9 cellular contexts compared by ENCODE assay signal in genomic region chr17:67243284-67243683, GRCh38. TPM values are rescaled to one million over a fixed set of nuclear protein-coding genes. Genes with fewer than 3 reads are reported as not detected.
DNase-seq lines count a peak whose midpoint lies in the region; FAIRE-seq and TF ChIP-seq lines count a peak whose summit lies in the region.
"Had no signal": no experiment of that assay in that cellular context is flagged by ENCODE, and none has a peak within 500 bp of the region (broad histone marks: within the 10 kb centered on the region; RNA-seq: fewer than 3 reads in every experiment).

No MANE protein-coding gene starts in this region.

- H3K4me3 ChIP-seq in GM08714 (ENCODE audit: low read length) (peak overlapping the region; percentile 94; the same call in 1 of the 2 replicates), OCI-LY1 (ENCODE audit: low read depth, low read length, poor library complexity, severe bottlenecking) (peak overlapping the region; percentile 99), H1 (ENCODE audit: extremely low read depth in 1 of 4, insufficient read depth in 2 of 4, low read depth in 3 of 4, low read length in 4 of 4) (peak overlapping the region in 1 of 4 experiments; percentile 96; a peak in 2 of 8 replicates), neuron (ENCODE audit: low read length) (peak overlapping the region; percentile 71), thyroid gland (replicated peaks in 1 of 3) (no peak overlapping the region)

- H2AK5ac ChIP-seq in H1 (ENCODE audit: low read depth, low read length) = no peak overlapping the region

- no peak overlapping the region for H2BK120ac ChIP-seq in H1 (replicated peaks; ENCODE audit: low read depth, low read length)

- H2BK15ac ChIP-seq in H1 (ENCODE audit: low read length) = no peak overlapping the region

- no peak overlapping the region for H3K14ac ChIP-seq in H1 (ENCODE audit: insufficient read length)

- TF ChIP-seq POLR2A in H1 (IDR thresholded peaks at IDR 0.05; ENCODE audit: control extremely low read depth in 1 of 2, low read depth in 2 of 2, low read length in 2 of 2) (no peak), thyroid gland (IDR thresholded peaks at IDR 0.05) (no peak)

- DNase-seq in H1 (ENCODE audit: low read depth in 1 of 2, low spot score in 2 of 2) (no peak), thyroid gland (no peak), putamen (ENCODE audit: low spot score) (no peak), SHP77 (lab: John Stamatoyannopoulos, UW) (no peak)
- DNase-seq in effector CD4-positive, alpha-beta T cell = no peak
- DNase-seq: NCI-H1417 had no signal

- no peak overlapping the region for H4K8ac ChIP-seq in H1 (ENCODE audit: extremely low read depth, insufficient read depth, low read length)

- H3K79me1 ChIP-seq in H1 (ENCODE audit: low read depth, low read length) = no peaks in the 10 kb centered on the region

- H3K9me3 ChIP-seq in OCI-LY1 (ENCODE audit: low read length) (no peaks in the 10 kb centered on the region), H1 (ENCODE audit: insufficient read depth in 2 of 2, low read depth in 1 of 2, low read length in 1 of 2) (no peaks in the 10 kb centered on the region), neuron (ENCODE audit: low read length) (no peaks in the 10 kb centered on the region), thyroid gland (no peaks in the 10 kb centered on the region)

- H3K18ac ChIP-seq in H1 (ENCODE audit: extremely low read depth, low read length) = no peak overlapping the region

- H4K20me1 ChIP-seq in OCI-LY1 (ENCODE audit: insufficient read depth, low read length) (no peaks in the 10 kb centered on the region), H1 (replicated peaks in 1 of 2; ENCODE audit: control insufficient read depth in 1 of 2, insufficient read depth in 2 of 2, low read length in 2 of 2) (no peaks in the 10 kb centered on the region)

- TF ChIP-seq CTCF in OCI-LY1 (IDR thresholded peaks at IDR 0.05; ENCODE audit: low read length) (no peak), H1 (IDR thresholded peaks at IDR 0.05; ENCODE audit: control extremely low read depth in 1 of 3, insufficient read depth in 1 of 3, low read depth in 1 of 3, low read length in 3 of 3) (no peak), thyroid gland (IDR thresholded peaks at IDR 0.05) (no peak)

- H3F3A ChIP-seq in OCI-LY1 (ENCODE audit: insufficient read depth, low read length) = no peaks in the 10 kb centered on the region

- H3K4ac ChIP-seq in H1 (replicated peaks; ENCODE audit: insufficient read length, low read depth, low read length) = no peak overlapping the region

- no peak overlapping the region for H3K23ac ChIP-seq in H1 (ENCODE audit: insufficient read length)

- H3K79me2 ChIP-seq in OCI-LY1 (ENCODE audit: insufficient read depth, low read length) = peaks cover 57% of the 10 kb centered on the region
- peaks cover 0 to 38% of the 10 kb centered on the region in 2 experiments; a peak in 2 of 4 replicates for H3K79me2 ChIP-seq in H1 (ENCODE audit: control insufficient read depth in 1 of 2, insufficient read depth in 2 of 2, low read length in 2 of 2)

- H3K4me2 ChIP-seq in OCI-LY1 (ENCODE audit: low read length) (peak overlapping the region; percentile 79), H1 (ENCODE audit: insufficient read depth in 1 of 2, low read depth in 2 of 2, low read length in 2 of 2) (peak overlapping the region; percentile 78 to 86; a peak in 2 of 4 replicates)

- FAIRE-seq in H1 (lab: Jason Lieb, UNC) = no peak

- H3K27me3 ChIP-seq in OCI-LY1 (ENCODE audit: insufficient read depth, low read length) = 0 out of 2 replicates have a peak, but pooled peaks cover 3% of the 10 kb centered on the region
- H3K27me3 ChIP-seq in H1 (replicated peaks in 1 of 4; ENCODE audit: control insufficient read depth in 3 of 4, extremely low read depth in 1 of 4, insufficient read depth in 3 of 4, low read length in 3 of 4) = no peaks in the 10 kb centered on the region
- no peaks in the 10 kb centered on the region for H3K27me3 ChIP-seq in neuron (ENCODE audit: insufficient read depth, low read length)
- H3K27me3 ChIP-seq in thyroid gland = no peaks in the 10 kb centered on the region

- no peak for TF ChIP-seq RAD21 in H1 (IDR thresholded peaks at IDR 0.05 in 1 of 2, conservative IDR thresholded peaks at IDR 0.05 in 1 of 2; ENCODE audit: low read depth in 2 of 2, low read length in 2 of 2)

- no peak overlapping the region for H4K5ac ChIP-seq in H1 (ENCODE audit: insufficient read length, low read depth, low read length)

- H4K91ac ChIP-seq in H1 (replicated peaks; ENCODE audit: insufficient read length, low read length) = no peak overlapping the region

- H3K36me3 ChIP-seq in OCI-LY1 (ENCODE audit: insufficient read depth, low read length) = peaks cover 36% of the 10 kb centered on the region
- peaks cover 3 to 21% (median 4%) of the 10 kb centered on the region in 4 experiments for H3K36me3 ChIP-seq in H1 (ENCODE audit: control insufficient read depth in 2 of 4, insufficient read depth in 4 of 4, low read length in 3 of 4)
- H3K36me3 ChIP-seq in neuron (ENCODE audit: insufficient read depth, low read length) = peaks cover 15% of the 10 kb centered on the region
- peaks cover under 1 to 6% of the 10 kb centered on the region in 2 donors for H3K36me3 ChIP-seq in thyroid gland

- H3K27ac ChIP-seq in OCI-LY1 (ENCODE audit: low read depth, low read length, poor library complexity, severe bottlenecking) (no peak overlapping the region), H1 (ENCODE audit: low read depth, low read length) (no peak overlapping the region), thyroid gland (no peak overlapping the region)

- 90% methylated on average over 5 of the region's 5 CpGs; no CpG with 5 or more reads in 1 of the 2 experiments for WGBS in H1 (ENCODE audit: extremely low coverage in 1 of 2, insufficient coverage in 1 of 2, insufficient read length in 1 of 2, insufficient replicate concordance in 2 of 2, low coverage in 1 of 2, low lambda C conversion rate in 2 of 2, missing lambda C conversion rate in 1 of 2), 2 experiments
- WGBS in thyroid gland, 2 donors = 92 to 93% methylated on average over 5 of the region's 5 CpGs

- H3K9ac ChIP-seq in OCI-LY1 (ENCODE audit: low read length) (peak overlapping the region; percentile 99; the same call in 1 of the 2 replicates), H1 (replicated peaks in 1 of 4; ENCODE audit: extremely low read depth in 1 of 4, low read depth in 3 of 4, low read length in 3 of 4) (no peak overlapping the region)

- H3K4me1 ChIP-seq in OCI-LY1 (ENCODE audit: insufficient read depth, low read length, severe bottlenecking) = peaks cover 43% of the 10 kb centered on the region
- peaks cover 6 to 12% (median 9%) of the 10 kb centered on the region in 4 experiments for H3K4me1 ChIP-seq in H1 (replicated peaks in 1 of 4; ENCODE audit: control insufficient read depth in 3 of 4, insufficient read depth in 4 of 4, low read length in 3 of 4)
- peaks cover 23% of the 10 kb centered on the region for H3K4me1 ChIP-seq in neuron (ENCODE audit: insufficient read depth, low read length)
- H3K4me1 ChIP-seq in thyroid gland = peaks cover 18 to 50% of the 10 kb centered on the region in 2 donors

- intact Hi-C loops in thyroid gland (cut with DNase I) = no loop called here

- CTCF ChIA-PET in H1 (lab: Charles Lee; ENCODE audit: partially characterized antibody) = no interaction called here

- POLR2A ChIA-PET in H1 (lab: Charles Lee; ENCODE audit: partially characterized antibody) = no interaction called here

- no peak overlapping the region for H2BK20ac ChIP-seq in H1 (ENCODE audit: low read length)

- no peaks in the 10 kb centered on the region for H3K9me2 ChIP-seq in OCI-LY1 (ENCODE audit: low read depth, low read length)

- H3K23me2 ChIP-seq in H1 (ENCODE audit: low read depth, low read length) = peaks cover 7% of the 10 kb centered on the region

- H2AFZ ChIP-seq in OCI-LY1 (ENCODE audit: low read length) = no peak overlapping the region
- no peak overlapping the region for H2AFZ ChIP-seq in H1 (ENCODE audit: low read length)
- H2AFZ ChIP-seq in neuron (ENCODE audit: low read depth, low read length) = no peak overlapping the region

- H2BK5ac ChIP-seq in H1 (ENCODE audit: low read depth, low read length) = no peak overlapping the region

- H3K56ac ChIP-seq in H1 (replicated peaks; ENCODE audit: insufficient read length, low read depth, low read length) = no peak overlapping the region

- no peak for TF ChIP-seq EP300 in H1 (IDR thresholded peaks at IDR 0.05; ENCODE audit: borderline replicate concordance in 1 of 2, low read depth in 2 of 2, low read length in 2 of 2)

- no peak overlapping the region for H2BK12ac ChIP-seq in H1 (ENCODE audit: low read depth, low read length)

TF ChIP-seq in H1, 55 proteins besides CTCF, POLR2A, EP300 and RAD21:
- TF ChIP-seq, protein P1, sequence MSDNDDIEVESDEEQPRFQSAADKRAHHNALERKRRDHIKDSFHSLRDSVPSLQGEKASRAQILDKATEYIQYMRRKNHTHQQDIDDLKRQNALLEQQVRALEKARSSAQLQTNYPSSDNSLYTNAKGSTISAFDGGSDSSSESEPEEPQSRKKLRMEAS (IDR thresholded peaks at IDR 0.05) = no peak
- TF ChIP-seq PHF8 (conservative IDR thresholded peaks at IDR 0.05; ENCODE audit: low read depth, low read length) (no peak), RBBP5 (IDR thresholded peaks at IDR 0.05; ENCODE audit: borderline replicate concordance, low read depth, low read length) (no peak), CREB1 (IDR thresholded peaks at IDR 0.05) (no peak), SIX5 (IDR thresholded peaks at IDR 0.05; ENCODE audit: low read depth, low read length) (no peak), SIN3A (conservative IDR thresholded peaks at IDR 0.05 in 1 of 2, IDR thresholded peaks at IDR 0.05 in 1 of 2; ENCODE audit: low read depth in 1 of 2, low read length in 2 of 2) (no peak), SUZ12 (IDR thresholded peaks at IDR 0.05; ENCODE audit: low read length) (no peak), CEBPB (IDR thresholded peaks at IDR 0.05; ENCODE audit: low read depth, low read length) (no peak), EZH2 (IDR thresholded peaks at IDR 0.05; ENCODE audit: low read depth, low read length, severe bottlenecking) (no peak), TAF7 (optimal IDR thresholded peaks at IDR 0.05; ENCODE audit: borderline replicate concordance, low read depth, low read length) (no peak), MAFK (IDR thresholded peaks at IDR 0.05; ENCODE audit: low read depth, low read length) (no peak), SIRT6 (IDR thresholded peaks at IDR 0.05; ENCODE audit: low read length) (no peak)

RNA-seq across cellular contexts. Expression of gene HELZ, which starts 1.7 kb away (rescaled TPM):
- total RNA-seq in H1 (2021; fragmentation: NEBNext Ultra II Directional; extraction: Animal tissue kit (Norgen Biotek cat#: 25700)) = 47.3 and 48.7 TPM in 2 replicates
- polyA plus RNA-seq in H1 (2011; rRNA removed) = 7.9 and 10.0 TPM in 2 replicates
- polyA plus RNA-seq in H1 (2011; cell fraction: cytosol; rRNA removed) = 10.1 TPM
- 14.5 TPM for polyA plus RNA-seq in H1 (2011; cell fraction: nucleus; rRNA removed)
- polyA plus RNA-seq in H1 (2012, experiment 1 of 2) = 5.4 to 17.7 TPM (median 9.1 TPM) in 4 replicates
- polyA plus RNA-seq in H1 (2012, experiment 2 of 2) = 0.30 TPM
- polyA plus RNA-seq in H1 (2013, experiment 1 of 2) = 12.5 TPM
- 11.5 TPM for polyA plus RNA-seq in H1 (2013, experiment 2 of 2)
- polyA minus RNA-seq in H1 (2011; rRNA and poly(A)+ RNA removed) = 49.8 and 73.0 TPM in 2 replicates
- 30.8 TPM for polyA minus RNA-seq in H1 (2011; cell fraction: cytosol; rRNA and poly(A)+ RNA removed)
- polyA minus RNA-seq in H1 (2011; cell fraction: nucleus; rRNA and poly(A)+ RNA removed) = 62.5 TPM
- total RNA-seq in thyroid gland = 100 to 1,000 TPM in 1 of 4 donors, 10 to 100 TPM in 3; 63.4 to 134 (median 88.2) TPM

Comparison
In these comparisons a context has a peak if more than half of its experiments do, and no peak if none do; other contexts are left out.
1. H3K4me3 ChIP-seq: peak in GM08714 (single experiment), OCI-LY1 (single experiment) and neuron (single experiment); none in thyroid gland (0 of 3).